Comparison of ENCODE assay signal across 1 cellular context in genomic region chr19:12052571-12053169, GRCh38.
TF ChIP-seq lines count a peak whose summit lies in the region.

TSS of gene ZNF878 (minus strand) at chr19:12052961. CDS start at chr19:12052801, 160 bp downstream.

TF ChIP-seq in HEK293, 187 proteins besides CTCF, POLR2A, EP300 and RAD21 (continued from another document):
- TF ChIP-seq KLF8 (tag by site-specific recombination; IDR thresholded peaks at IDR 0.05) (peak; percentile 38; the same call in 1 of the 2 replicates), ZIC2 (tag by site-specific recombination; IDR thresholded peaks at IDR 0.05) (peak; percentile 13; the same call in 1 of the 2 replicates), ZNF221 (tag by site-specific recombination; IDR thresholded peaks at IDR 0.05; ENCODE audit: borderline replicate concordance) (no peak)
